8 cellular contexts compared by ENCODE assay signal in the genomic region with DNA sequence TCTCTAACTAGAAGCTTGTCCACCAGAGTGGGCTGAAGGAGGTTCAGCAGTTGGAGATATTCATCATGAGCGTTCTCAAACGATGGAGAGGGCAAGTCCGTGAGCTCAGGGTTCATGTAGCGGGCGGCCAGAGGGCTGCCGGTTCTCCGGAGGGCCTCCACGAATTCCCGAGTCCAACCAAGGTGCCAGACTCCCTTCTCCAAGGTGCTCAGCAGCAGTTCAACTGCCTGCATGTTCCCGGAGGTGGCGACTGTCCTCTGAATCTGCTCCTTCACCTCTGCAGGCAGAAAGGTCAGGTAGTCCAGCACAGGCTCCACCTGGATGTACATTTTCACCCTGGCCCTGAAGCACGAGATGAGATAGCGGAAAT. TPM values are rescaled to one million over a fixed set of nuclear protein-coding genes. Genes with fewer than 3 reads are reported as not detected.
DNase-seq lines count a peak whose midpoint lies in the region; ATAC-seq and TF ChIP-seq lines count a peak whose summit lies in the region.

No MANE protein-coding gene starts in this region.

- no peaks in the 10 kb centered on the region for H3K36me3 ChIP-seq in effector memory CD4-positive, alpha-beta T cell (ENCODE audit: control insufficient read depth, insufficient read depth, low read length)
- H3K36me3 ChIP-seq in mucosa of rectum (ENCODE audit: control insufficient read depth in 2 of 2, insufficient read depth in 2 of 2, low read length in 2 of 2), result no peaks in the 10 kb centered on the region
- no peaks in the 10 kb centered on the region for H3K36me3 ChIP-seq in upper lobe of left lung

- peaks cover 20% of the 10 kb centered on the region for H3K4me1 ChIP-seq in effector memory CD4-positive, alpha-beta T cell (ENCODE audit: control insufficient read depth, insufficient read depth, low read length, poor library complexity, severe bottlenecking)
- peaks cover 15 to 31% of the 10 kb centered on the region in 2 donors for H3K4me1 ChIP-seq in mucosa of rectum (ENCODE audit: control insufficient read depth in 2 of 2, insufficient read depth in 2 of 2, low read length in 2 of 2)
- H3K4me1 ChIP-seq in upper lobe of left lung, result peaks cover 29 to 44% (median 40%) of the 10 kb centered on the region in 4 donors

- TF ChIP-seq POLR2A in upper lobe of left lung (IDR thresholded peaks at IDR 0.05), result no peak

- H3K9me3 ChIP-seq in effector memory CD4-positive, alpha-beta T cell (ENCODE audit: control insufficient read depth, low read length), result no peaks in the 10 kb centered on the region
- H3K9me3 ChIP-seq in mucosa of rectum (ENCODE audit: control insufficient read depth in 2 of 2, low read length in 2 of 2), result no peaks in the 10 kb centered on the region
- H3K9me3 ChIP-seq in upper lobe of left lung, result no peaks in the 10 kb centered on the region

- no peaks in the 10 kb centered on the region for H3K27me3 ChIP-seq in effector memory CD4-positive, alpha-beta T cell (replicated peaks; ENCODE audit: control insufficient read depth, insufficient read depth, low read length, poor library complexity, severe bottlenecking)
- H3K27me3 ChIP-seq in mucosa of rectum (ENCODE audit: control insufficient read depth in 2 of 2, insufficient read depth in 2 of 2, low read length in 2 of 2), result no peaks in the 10 kb centered on the region
- no peaks in the 10 kb centered on the region for H3K27me3 ChIP-seq in upper lobe of left lung

- ATAC-seq in GM19397 (IDR thresholded peaks at IDR 0.05; ENCODE audit: unreplicated experiment) (peak; percentile 2), HG03521 (IDR thresholded peaks at IDR 0.05; ENCODE audit: unreplicated experiment) (peak; percentile 9), upper lobe of left lung (ENCODE audit: low FRiP score in 2 of 2) (peak; percentile 49 to 54)

- TF ChIP-seq CTCF in C4-2B (conservative IDR thresholded peaks at IDR 0.05), result no peak
- no peak for TF ChIP-seq CTCF in upper lobe of left lung (IDR thresholded peaks at IDR 0.05)

- H3K27ac ChIP-seq in C4-2B (peak overlapping the region; percentile 73), mucosa of rectum (ENCODE audit: low read depth in 2 of 2, low read length in 2 of 2) (peak overlapping the region; percentile 88 to 92), upper lobe of left lung (peak overlapping the region; percentile 95 to 98 (median 96))
- H3K27ac ChIP-seq in effector memory CD4-positive, alpha-beta T cell (ENCODE audit: insufficient read depth, low read length, poor library complexity, severe bottlenecking), result peak overlapping the region; percentile 92

- no peak for TF ChIP-seq EP300 in upper lobe of left lung (IDR thresholded peaks at IDR 0.05)

- WGBS in upper lobe of left lung, 2 donors, result 0 to 12% methylated on average over 8 to 13 of the region's 13 CpGs

- peak overlapping the region; percentile 93 to 97 for H3K9ac ChIP-seq in mucosa of rectum (ENCODE audit: low read depth in 1 of 2, low read length in 2 of 2)

- peak; percentile 48 for DNase-seq in activated CD4-positive, CD25-positive, alpha-beta regulatory T cell treated with anti-CD3 and anti-CD28 coated beads, Interleukin-2, amount 50 U/mL, for 72 hours
- DNase-seq in effector memory CD4-positive, alpha-beta T cell, result peak; percentile 8 to 16 (median 10)
- DNase-seq in upper lobe of left lung (peak; percentile 47 to 62), NOMO-1 treated with dmso at 0.1 percent for 144 hours (lab: John Stamatoyannopoulos, UW; ENCODE audit: unreplicated experiment) (no peak)

- peak overlapping the region; percentile 91 for H3K4me3 ChIP-seq in effector memory CD4-positive, alpha-beta T cell (ENCODE audit: insufficient read depth, low read depth, low read length, poor library complexity, severe bottlenecking)
- H3K4me3 ChIP-seq in mucosa of rectum (ENCODE audit: low read length in 2 of 2) (peak overlapping the region; percentile 91 to 99), upper lobe of left lung (peak overlapping the region; percentile 63 to 94 (median 82))

RNA-seq across cellular contexts. Expression of a gene that starts 0.6 kb away (rescaled TPM):
- 10 to 100 TPM; 21.0 to 47.2 (median 28.5) TPM for total RNA-seq in upper lobe of left lung

RNA-seq across cellular contexts. Expression of a gene that starts 26.0 kb away (rescaled TPM):
- 100 to 1,000 TPM in 1 of 6 donors, 10 to 100 TPM in 5; 12.7 to 101 (median 38.1) TPM for total RNA-seq in upper lobe of left lung
